Comparison of ENCODE assay signal across 26 cellular contexts in the genomic region with DNA sequence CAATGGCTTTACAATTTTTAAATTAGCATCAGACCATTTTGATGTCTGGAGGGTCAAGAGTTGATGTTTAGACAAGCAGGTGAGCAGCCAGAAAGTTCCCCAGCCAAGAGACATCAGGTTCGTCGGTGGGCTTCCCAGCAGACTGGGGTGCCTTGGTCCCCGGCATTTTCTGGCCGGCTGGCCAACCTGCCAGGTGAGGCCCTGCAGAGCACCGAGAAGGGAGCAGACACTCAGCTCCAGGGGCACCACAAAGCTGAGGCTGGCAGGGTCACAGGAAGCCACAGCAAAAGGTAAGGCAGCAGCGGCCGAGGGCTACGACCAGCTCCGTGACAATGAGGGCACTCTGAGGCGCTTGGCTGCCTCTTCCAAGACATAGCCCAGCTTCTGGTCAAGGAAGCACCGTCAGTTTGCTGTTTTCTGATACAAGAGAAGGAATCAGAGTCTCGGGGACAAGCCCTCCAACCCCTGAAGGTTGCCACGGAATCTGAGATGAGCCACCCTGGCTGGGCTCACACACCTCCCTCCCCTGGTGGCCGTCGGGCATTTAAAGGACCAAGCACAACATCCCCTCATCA.
"Had no signal": no experiment of that assay in that cellular context is flagged by ENCODE, and none has a peak within 500 bp of the region (broad histone marks: within the 10 kb centered on the region; RNA-seq: fewer than 3 reads in every experiment).

No MANE protein-coding gene starts in this region.

- FAIRE-seq: astrocyte had no signal

- ATAC-seq: activated CD4-positive, alpha-beta T cell treated with anti-CD3 and anti-CD28 coated beads for 36 hours; activated CD8-positive, alpha-beta T cell treated with anti-CD3 and anti-CD28 coated beads, Interleukin-2, amount 10 ng/mL, durations not matched to agents 7 days and 5 days; activated T-cell treated with anti-CD3 and anti-CD28 coated beads, Interleukin-2, amount 50 U/mL, for 4 hours; activated T-helper 17 cell treated with anti-CD3 and anti-CD28 coated beads, Interleukin-2, amount 50 U/mL, for 72 hours; esophagus mucosa; gastrocnemius medialis; T-helper 17 cell had no signal

- DNase-seq: activated CD4-positive, alpha-beta memory T cell treated with anti-CD3 and anti-CD28 coated beads for 36 hours; activated CD4-positive, alpha-beta T cell treated with anti-CD3 and anti-CD28 coated beads for 36 hours; activated CD4-positive, alpha-beta T cell treated with anti-CD3 and anti-CD28 coated beads, Interleukin-2, amount 10 ng/mL, durations not matched to agents 24 days and 14 days; activated CD4-positive, CD25-positive, alpha-beta regulatory T cell; activated CD4-positive, CD25-positive, alpha-beta regulatory T cell treated with anti-CD3 and anti-CD28 coated beads, Interleukin-2, amount 50 U/mL, for 72 hours; activated CD8-positive, alpha-beta T cell treated with anti-CD3 and anti-CD28 coated beads, Interleukin-2, amount 10 ng/mL, durations not matched to agents 7 days and 5 days; activated effector memory CD4-positive, alpha-beta T cell treated with Interleukin-2 at 50 U/mL for 16 hours; activated gamma-delta T cell treated with Interleukin-2 at 50 U/mL for 16 hours; activated naive CD4-positive, alpha-beta T cell treated with anti-CD3 and anti-CD28 coated beads, Interleukin-2, amount 50 U/mL, for 16 hours; activated naive CD4-positive, alpha-beta T cell treated with Interleukin-2 at 50 U/mL for 16 hours; activated T-cell treated with anti-CD3 and anti-CD28 coated beads, Interleukin-2, amount 50 U/mL, for 4 hours; amniotic stem cell; anterior cingulate cortex; brain microvascular endothelial cell; central memory CD4-positive, alpha-beta T cell; cerebellar nuclear complex; colonic mucosa; effector CD8-positive, alpha-beta T cell; foreskin fibroblast; gastrocnemius medialis; T-helper 1 cell; T-helper 17 cell; T1000 had no signal
